8 cellular contexts compared by ENCODE assay signal in genomic region chr15:70308011-70308761, GRCh38.
DNase-seq lines count a peak whose midpoint lies in the region; ATAC-seq and TF ChIP-seq lines count a peak whose summit lies in the region.
"Had no signal": no experiment of that assay in that cellular context is flagged by ENCODE, and none has a peak within 500 bp of the region (broad histone marks: within the 10 kb centered on the region; RNA-seq: fewer than 3 reads in every experiment).

No MANE protein-coding gene starts in this region.

- CTCF ChIA-PET in T-cell (lab: Charles Lee), result interaction anchor here in 1 of 2 donors (0.6 kb wide), 1 partner anchor 359 kb away, joined by 7 read pairs; no protein-coding TSS in a partner anchor

- no peak for TF ChIP-seq CTCF in GM23338 (conservative IDR thresholded peaks at IDR 0.05; ENCODE audit: low read depth in 2 of 2)

- H2AFZ ChIP-seq in GM23338, result no peak overlapping the region

- DNase-seq in T-cell (peak in 6 of 34 experiments; percentile 2 to 40 (median 6)), sciatic nerve (ENCODE audit: low spot score) (no peak), DMS153 (lab: John Stamatoyannopoulos, UW) (no peak), GM23338 (ENCODE audit: low spot score) (no peak)
- DNase-seq in activated T-helper 1 cell treated with anti-CD3 and anti-CD28 coated beads, Interleukin-12 subunit alpha, Interleukin-12 subunit beta, Interleukin-2, Interleukin-4 antibody, amounts not matched to agents 30 ng/mL and 10 ng/mL and 1 ng/mL, durations not matched to agents 14 hours and 24 hours and 36 hours (ENCODE audit: low spot score), result no peak

- H3K4me1 Mint-ChIP-seq in T-cell (peaks cover 17 to 23% (median 21%) of the 10 kb centered on the region in 3 donors), GM23338 (peaks cover 18% of the 10 kb centered on the region)
- H3K4me1 Mint-ChIP-seq in activated T-helper 1 cell treated with anti-CD3 and anti-CD28 coated beads, Interleukin-12 subunit alpha, Interleukin-12 subunit beta, Interleukin-2, Interleukin-4 antibody, amounts not matched to agents 30 ng/mL and 10 ng/mL and 1 ng/mL, durations not matched to agents 14 hours and 24 hours and 36 hours (ENCODE audit: low read depth), result peaks cover 9% of the 10 kb centered on the region

- H3K79me2 ChIP-seq in GM23338 (replicated peaks; ENCODE audit: insufficient read depth), result no peaks in the 10 kb centered on the region

- peaks cover 12% of the 10 kb centered on the region; the same call in 1 of the 2 replicates for H3K4me1 ChIP-seq in GM23338 (ENCODE audit: insufficient read depth)

- H3K9me3 Mint-ChIP-seq in T-cell (no peaks in the 10 kb centered on the region), GM23338 (no peaks in the 10 kb centered on the region; the same call in 1 of the 3 replicates)
- no peaks in the 10 kb centered on the region for H3K9me3 Mint-ChIP-seq in activated T-helper 1 cell treated with anti-CD3 and anti-CD28 coated beads, Interleukin-12 subunit alpha, Interleukin-12 subunit beta, Interleukin-2, Interleukin-4 antibody, amounts not matched to agents 30 ng/mL and 10 ng/mL and 1 ng/mL, durations not matched to agents 14 hours and 24 hours and 36 hours

- no peak overlapping the region for H3K4me3 ChIP-seq in GM23338
- H3K4me3 ChIP-seq: lung had no signal

- H3K27ac ChIP-seq in GM23338 (ENCODE audit: low read depth), result no peak overlapping the region

- H3K4me3 Mint-ChIP-seq in T-cell (no peak overlapping the region), GM23338 (no peak overlapping the region)
- no peak overlapping the region for H3K4me3 Mint-ChIP-seq in activated T-helper 1 cell treated with anti-CD3 and anti-CD28 coated beads, Interleukin-12 subunit alpha, Interleukin-12 subunit beta, Interleukin-2, Interleukin-4 antibody, amounts not matched to agents 30 ng/mL and 10 ng/mL and 1 ng/mL, durations not matched to agents 14 hours and 24 hours and 36 hours

- H3K9me2 ChIP-seq in GM23338 (ENCODE audit: insufficient read depth), result peaks cover 15% of the 10 kb centered on the region; the same call in 1 of the 2 replicates

- no peaks in the 10 kb centered on the region for H3K36me3 Mint-ChIP-seq in T-cell
- H3K36me3 Mint-ChIP-seq in GM23338 (ENCODE audit: low read depth), result no peaks in the 10 kb centered on the region
- H3K36me3 Mint-ChIP-seq in activated T-helper 1 cell treated with anti-CD3 and anti-CD28 coated beads, Interleukin-12 subunit alpha, Interleukin-12 subunit beta, Interleukin-2, Interleukin-4 antibody, amounts not matched to agents 30 ng/mL and 10 ng/mL and 1 ng/mL, durations not matched to agents 14 hours and 24 hours and 36 hours (ENCODE audit: low read depth), result no peaks in the 10 kb centered on the region

- intact Hi-C loops in sciatic nerve (cut with DNase I), result no loop called here
- intact Hi-C loops in activated T-helper 1 cell treated with anti-CD3 and anti-CD28 coated beads, Interleukin-12 subunit alpha, Interleukin-12 subunit beta, Interleukin-2, Interleukin-4 antibody, amounts not matched to agents 30 ng/mL and 10 ng/mL and 1 ng/mL, durations not matched to agents 14 hours and 24 hours and 36 hours (cut with micrococcal nuclease), result no loop called here

- H3K27ac Mint-ChIP-seq in T-cell, result peak overlapping the region in 1 of 2 donors; percentile 50
- no peak overlapping the region for H3K27ac Mint-ChIP-seq in GM23338
- H3K27ac Mint-ChIP-seq in activated T-helper 1 cell treated with anti-CD3 and anti-CD28 coated beads, Interleukin-12 subunit alpha, Interleukin-12 subunit beta, Interleukin-2, Interleukin-4 antibody, amounts not matched to agents 30 ng/mL and 10 ng/mL and 1 ng/mL, durations not matched to agents 14 hours and 24 hours and 36 hours, result no peak overlapping the region

- H3K4me2 ChIP-seq in GM23338, result no peak overlapping the region

- H4K20me1 ChIP-seq in GM23338 (replicated peaks; ENCODE audit: insufficient read depth), result no peaks in the 10 kb centered on the region

- H3K27me3 ChIP-seq in GM23338 (ENCODE audit: insufficient read depth), result no peaks in the 10 kb centered on the region

- H3K27me3 Mint-ChIP-seq in T-cell (peaks cover 0 to 10% of the 10 kb centered on the region in 2 donors), GM23338 (ENCODE audit: insufficient read depth, low read depth, poor library complexity) (peaks cover 4% of the 10 kb centered on the region)
- peaks cover 24% of the 10 kb centered on the region for H3K27me3 Mint-ChIP-seq in activated T-helper 1 cell treated with anti-CD3 and anti-CD28 coated beads, Interleukin-12 subunit alpha, Interleukin-12 subunit beta, Interleukin-2, Interleukin-4 antibody, amounts not matched to agents 30 ng/mL and 10 ng/mL and 1 ng/mL, durations not matched to agents 14 hours and 24 hours and 36 hours (ENCODE audit: insufficient read depth)

- POLR2A ChIA-PET in T-cell (lab: Charles Lee), result interaction anchor here in 1 of 2 donors (0.7 kb wide), 1 partner anchor 720 kb away, joined by 7 read pairs; no protein-coding TSS in a partner anchor

- no peaks in the 10 kb centered on the region for H3K36me3 ChIP-seq in GM23338 (ENCODE audit: insufficient read depth)

- no peaks in the 10 kb centered on the region for H3F3A ChIP-seq in GM23338 (replicated peaks; ENCODE audit: low read depth)

- peak; percentile 71 for ATAC-seq in GM18867 (IDR thresholded peaks at IDR 0.05; ENCODE audit: unreplicated experiment)
- peak; percentile 62 for ATAC-seq in HG02884 (IDR thresholded peaks at IDR 0.05; ENCODE audit: unreplicated experiment)
- ATAC-seq in T-cell (replicated peaks in 1 of 4), result peak in 3 of 4 experiments; percentile 13 to 59 (median 26)
- ATAC-seq in sciatic nerve, result peak; percentile 24
- ATAC-seq in GM23338, result no peak

TF ChIP-seq in GM23338, 12 proteins besides CTCF, POLR2A, EP300 and RAD21 (continues in another document):
- TF ChIP-seq CREB1 (CRISPR knock-in tag; IDR thresholded peaks at IDR 0.05; ENCODE audit: low read depth), result no peak
- TF ChIP-seq POLR2AphosphoS5 (IDR thresholded peaks at IDR 0.05; ENCODE audit: low read depth), result no peak
- TF ChIP-seq STAT1 (IDR thresholded peaks at IDR 0.05; ENCODE audit: unreplicated experiment), result no peak
- no peak for TF ChIP-seq JUNB (IDR thresholded peaks at IDR 0.05; ENCODE audit: unreplicated experiment)
- TF ChIP-seq REST (IDR thresholded peaks at IDR 0.05; ENCODE audit: unreplicated experiment), result no peak
- no peak for TF ChIP-seq EZH2 (IDR thresholded peaks at IDR 0.05; ENCODE audit: low read depth, unreplicated experiment)
- no peak for TF ChIP-seq ZNF331 (CRISPR knock-in tag; IDR thresholded peaks at IDR 0.05; ENCODE audit: low read depth)
- no peak for TF ChIP-seq ZNF114 (CRISPR knock-in tag; IDR thresholded peaks at IDR 0.05)
- no peak for TF ChIP-seq EZH2phosphoT487 (IDR thresholded peaks at IDR 0.05; ENCODE audit: unreplicated experiment)
- TF ChIP-seq ETS1 (IDR thresholded peaks at IDR 0.05), result no peak
